Comparison of ENCODE assay signal across 12 cellular contexts in the genomic region with DNA sequence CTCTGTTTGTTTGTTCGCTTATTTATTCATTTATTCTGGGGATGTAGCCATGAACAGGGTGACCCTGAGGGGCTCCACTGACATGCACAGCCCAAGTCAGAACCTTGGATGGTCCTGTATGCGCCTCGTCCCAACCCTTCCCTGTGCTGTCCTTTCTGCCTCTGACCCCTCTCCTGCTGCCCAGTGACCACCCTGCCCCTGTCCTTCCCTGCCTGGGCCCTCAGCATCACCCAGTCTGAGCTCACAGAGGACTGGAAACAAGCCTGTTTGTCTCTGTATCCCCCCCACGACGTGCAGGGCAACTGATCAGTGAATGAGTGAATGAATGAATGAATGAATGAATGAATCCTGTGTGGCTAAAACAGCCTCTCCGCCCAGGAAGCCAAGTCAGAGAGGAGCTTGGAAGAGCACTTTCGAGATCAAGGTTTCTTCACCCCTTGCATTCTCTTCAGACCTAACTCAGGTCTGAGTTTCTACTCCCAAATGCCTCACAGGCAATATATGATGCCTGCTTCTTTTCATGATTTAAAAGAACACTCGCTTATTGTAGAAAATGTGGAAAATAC.
"Had no signal": no experiment of that assay in that cellular context is flagged by ENCODE, and none has a peak within 500 bp of the region (broad histone marks: within the 10 kb centered on the region; RNA-seq: fewer than 3 reads in every experiment).

No MANE protein-coding gene starts in this region.

- H3K36me3 ChIP-seq: cardiac muscle cell, thoracic aorta, uterus had no signal

- H3K27ac ChIP-seq: cardiac muscle cell, thoracic aorta, uterus had no signal

- ATAC-seq: activated T-cell treated with anti-CD3 and anti-CD28 coated beads, Interleukin-2, amount 50 U/mL, for 72 hours; esophagus mucosa; left colon; stimulated activated naive CD8-positive, alpha-beta T cell treated with anti-CD3 and anti-CD28 coated beads, Interleukin-15, amount 100 ng/mL, for 72 hours had no signal

- H3K9me3 ChIP-seq: thoracic aorta, uterus had no signal

- H3K4me1 ChIP-seq: uterus had no signal

- H3K4me3 ChIP-seq: cardiac muscle cell, thoracic aorta, uterus had no signal

- H3K27me3 ChIP-seq: cardiac muscle cell, uterus had no signal

- DNase-seq: activated CD4-positive, alpha-beta T cell treated with anti-CD3 and anti-CD28 coated beads, Interleukin-2, amount 50 U/mL, for 4 hours; activated CD4-positive, CD25-positive, alpha-beta regulatory T cell treated with anti-CD3 and anti-CD28 coated beads, Interleukin-2, amount 50 U/mL, for 72 hours; activated naive CD4-positive, alpha-beta T cell; activated T-cell treated with anti-CD3 and anti-CD28 coated beads, Interleukin-2, amount 50 U/mL, for 72 hours; left colon; stimulated activated CD4-positive, alpha-beta T cell treated with anti-CD3 and anti-CD28 coated beads, Interleukin-4, amount 100 ng/mL, for 4 hours; stimulated activated naive CD8-positive, alpha-beta T cell treated with anti-CD3 and anti-CD28 coated beads, Interleukin-15, amount 100 ng/mL, for 72 hours; T-helper 9 cell; uterus had no signal
